ENCODE assay signal across 8 cellular contexts in genomic region chr22:50271519-50271970, GRCh38. TPM values are rescaled to one million over a fixed set of nuclear protein-coding genes. Genes with fewer than 3 reads are reported as not detected.
A peak's percentile ranks its signal among the peaks of the same experiment; 100 is the strongest.
DNase-seq lines count a peak whose midpoint lies in the region; ATAC-seq and TF ChIP-seq lines count a peak whose summit lies in the region.

No MANE protein-coding gene starts in this region.

- peaks cover 0 to 32% of the 10 kb centered on the region in 2 donors for H3K4me1 ChIP-seq in uterus

- peaks cover 0 to 2% of the 10 kb centered on the region in 2 donors for H3K27me3 Mint-ChIP-seq in natural killer cell treated with Interleukin-12 subunit alpha and Interleukin-12 subunit beta and Interleukin-15 and Interleukin-18, amount 100 ng/mL, for 72 hours

- peaks cover 0 to 3% of the 10 kb centered on the region in 2 donors for H3K4me1 Mint-ChIP-seq in natural killer cell treated with Interleukin-12 subunit alpha and Interleukin-12 subunit beta and Interleukin-15 and Interleukin-18, amount 100 ng/mL, for 72 hours (ENCODE audit: low read depth in 2 of 2)

- no peaks in the 10 kb centered on the region for H3K36me3 ChIP-seq in uterus

- no peak for TF ChIP-seq POLR2A in erythroblast (IDR thresholded peaks at IDR 0.05; ENCODE audit: low read length)
- no peak for TF ChIP-seq POLR2A in uterus (IDR thresholded peaks at IDR 0.05)

- DNase-seq in SKM-1 treated with dmso at 0.1 percent for 144 hours (lab: John Stamatoyannopoulos, UW; ENCODE audit: unreplicated experiment) (peak; percentile 50), SKM-1 (lab: John Stamatoyannopoulos, UW; ENCODE audit: unreplicated experiment) (no peak), NCI-H2227 (lab: John Stamatoyannopoulos, UW; ENCODE audit: unreplicated experiment) (peak; percentile 87), erythroblast (lab: John Stamatoyannopoulos, UW) (peak; percentile 68 to 76), uterus (peak; percentile 54 to 62)
- DNase-seq in activated CD8-positive, alpha-beta memory T cell treated with anti-CD3 and anti-CD28 coated beads, Interleukin-2, amount 50 U/mL, for 4 hours: peak; percentile 57
- no peak for DNase-seq in natural killer cell treated with Interleukin-12 subunit alpha and Interleukin-12 subunit beta and Interleukin-15 and Interleukin-18, amount 100 ng/mL, for 72 hours (ENCODE audit: low spot score)

- H3K27me3 ChIP-seq in uterus: no peaks in the 10 kb centered on the region

- intact Hi-C loops in uterus (cut with DNase I; ENCODE audit: low total_unique reads): loop anchor here (10.0 kb wide), 1 partner anchor 233 kb away; the partner anchor contains the start of genes LMF2 and NCAPH2

- no peaks in the 10 kb centered on the region for H3K9me3 Mint-ChIP-seq in natural killer cell treated with Interleukin-12 subunit alpha and Interleukin-12 subunit beta and Interleukin-15 and Interleukin-18, amount 100 ng/mL, for 72 hours

- H3K36me3 Mint-ChIP-seq in natural killer cell treated with Interleukin-12 subunit alpha and Interleukin-12 subunit beta and Interleukin-15 and Interleukin-18, amount 100 ng/mL, for 72 hours: no peaks in the 10 kb centered on the region

- H3K4me3 Mint-ChIP-seq in natural killer cell treated with Interleukin-12 subunit alpha and Interleukin-12 subunit beta and Interleukin-15 and Interleukin-18, amount 100 ng/mL, for 72 hours: peak overlapping the region; percentile 56

- no peaks in the 10 kb centered on the region for H3K9me3 ChIP-seq in uterus

- TF ChIP-seq CTCF in uterus (IDR thresholded peaks at IDR 0.05): peak in 2 of 4 experiments; percentile 15 to 35

- H3K27ac ChIP-seq in uterus: no peak overlapping the region

- peak overlapping the region; percentile 45 to 48 for H3K4me3 ChIP-seq in uterus

- peak; percentile 29 to 56 for ATAC-seq in natural killer cell treated with Interleukin-12 subunit alpha and Interleukin-12 subunit beta and Interleukin-15 and Interleukin-18, amount 100 ng/mL, for 72 hours
- no peak for ATAC-seq in GM18873 (IDR thresholded peaks at IDR 0.05; ENCODE audit: low FRiP score, unreplicated experiment)

- H3K27ac Mint-ChIP-seq in natural killer cell treated with Interleukin-12 subunit alpha and Interleukin-12 subunit beta and Interleukin-15 and Interleukin-18, amount 100 ng/mL, for 72 hours: no peak overlapping the region

RNA-seq across cellular contexts. Expression of gene MAPK11, which starts 1.4 kb away (rescaled TPM):
- total RNA-seq in natural killer cell treated with Interleukin-12 subunit alpha and Interleukin-12 subunit beta and Interleukin-15 and Interleukin-18, amount 100 ng/mL, for 72 hours: 10 to 100 TPM; 10.2 to 15.1 TPM
- total RNA-seq in uterus: 10 to 100 TPM in 3 of 4 donors, 1 to 10 TPM in 1; 7.9 to 39.5 (median 22.4) TPM

RNA-seq across cellular contexts. Expression of gene MAPK12, which starts 10.1 kb away (rescaled TPM):
- 1 to 10 TPM; 1.6 to 9.0 TPM for total RNA-seq in natural killer cell treated with Interleukin-12 subunit alpha and Interleukin-12 subunit beta and Interleukin-15 and Interleukin-18, amount 100 ng/mL, for 72 hours
- total RNA-seq in uterus: 10 to 100 TPM; 10.3 to 41.4 (median 28.3) TPM

RNA-seq across cellular contexts. Expression of gene HDAC10, which starts 20.5 kb away (rescaled TPM):
- 100 to 1,000 TPM in 1 of 2 donors, 10 to 100 TPM in 1; 54.5 to 113 TPM for total RNA-seq in natural killer cell treated with Interleukin-12 subunit alpha and Interleukin-12 subunit beta and Interleukin-15 and Interleukin-18, amount 100 ng/mL, for 72 hours
- 10 to 100 TPM in 3 of 4 donors, 1 to 10 TPM in 1; 1.2 to 40.5 (median 20.6) TPM for total RNA-seq in uterus

RNA-seq across cellular contexts. Expression of gene TUBGCP6, which starts 26.7 kb away (rescaled TPM):
- total RNA-seq in natural killer cell treated with Interleukin-12 subunit alpha and Interleukin-12 subunit beta and Interleukin-15 and Interleukin-18, amount 100 ng/mL, for 72 hours: 10 to 100 TPM; 47.6 to 80.1 TPM
- total RNA-seq in uterus: 10 to 100 TPM; 19.1 to 52.2 (median 40.7) TPM

RNA-seq across cellular contexts. Expression of gene PLXNB2, which starts 35.9 kb away (rescaled TPM):
- 1 to 10 TPM; 4.4 to 5.5 TPM for total RNA-seq in natural killer cell treated with Interleukin-12 subunit alpha and Interleukin-12 subunit beta and Interleukin-15 and Interleukin-18, amount 100 ng/mL, for 72 hours
- total RNA-seq in uterus: 100 to 1,000 TPM in 2 of 4 donors, 10 to 100 TPM in 2; 44.7 to 208 (median 126) TPM

Comparison
In these comparisons a context has a peak if more than half of its experiments do, and no peak if none do; other contexts are left out.
1. DNase-seq: peak in SKM-1 treated with dmso at 0.1 percent for 144 hours (single experiment), NCI-H2227 (single experiment), activated CD8-positive, alpha-beta memory T cell treated with anti-CD3 and anti-CD28 coated beads, Interleukin-2, amount 50 U/mL, for 4 hours (single experiment), erythroblast (2 of 2) and uterus (2 of 2); none in SKM-1 (single experiment) and natural killer cell treated with Interleukin-12 subunit alpha and Interleukin-12 subunit beta and Interleukin-15 and Interleukin-18, amount 100 ng/mL, for 72 hours (single experiment).